In the genomic region with DNA sequence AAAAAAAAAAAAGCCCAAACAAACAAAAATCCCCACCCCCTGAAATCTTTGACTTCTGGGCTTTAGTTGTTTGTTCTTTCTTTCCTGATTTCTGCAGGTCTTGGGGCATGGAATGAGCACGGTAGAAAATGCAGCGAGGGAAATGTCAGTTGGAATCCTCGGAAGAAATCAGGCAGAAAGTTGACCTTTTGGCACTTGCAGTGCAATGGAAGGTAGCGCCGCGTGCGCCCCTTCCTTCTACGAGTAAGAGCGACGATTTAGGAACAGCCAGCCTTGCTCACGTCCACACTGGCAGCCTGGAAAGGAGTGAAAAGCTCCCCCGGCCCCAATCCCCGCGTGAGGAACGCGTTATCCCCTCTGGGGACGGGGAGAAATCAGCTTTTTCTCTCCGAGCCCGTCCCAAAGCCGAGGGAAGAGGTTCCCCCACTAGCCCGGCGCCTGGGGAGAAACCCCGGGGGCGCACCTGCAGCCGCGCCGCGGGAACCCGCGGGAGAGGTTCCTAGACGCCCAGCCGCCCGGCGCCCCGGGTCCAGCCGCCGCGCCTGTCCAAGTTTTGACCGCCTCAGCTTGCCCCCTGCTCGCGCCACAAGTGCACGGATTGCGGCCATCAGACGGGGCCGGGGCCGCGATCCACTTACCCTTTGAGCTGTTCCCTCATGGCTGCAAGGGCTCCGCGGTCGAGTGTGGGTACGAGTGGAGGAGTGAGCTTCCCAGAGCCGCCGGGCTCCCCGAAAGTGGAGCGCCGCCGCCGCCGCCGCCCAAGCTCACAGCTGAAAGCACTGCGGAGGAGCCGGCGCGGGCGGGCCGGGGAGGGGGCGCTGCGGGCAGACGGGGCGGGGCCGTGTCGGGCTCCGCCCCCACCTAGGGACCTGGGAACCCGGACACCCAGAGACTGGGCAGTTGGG, we compare ENCODE assay signal across 8 cellular contexts.
A peak's percentile ranks its signal among the peaks of the same experiment; 100 is the strongest.
DNase-seq lines count a peak whose midpoint lies in the region; ATAC-seq, FAIRE-seq and TF ChIP-seq lines count a peak whose summit lies in the region.

No MANE protein-coding gene starts in this region.

- peak overlapping the region; percentile 30 for H3K4me3 Mint-ChIP-seq in activated CD4-positive, alpha-beta memory T cell treated with anti-CD3 and anti-CD28 coated beads, Interleukin-2, amount 10 ng/mL, durations not matched to agents 7 days and 5 days

- CTCF ChIA-PET in activated CD4-positive, alpha-beta memory T cell treated with anti-CD3 and anti-CD28 coated beads, Interleukin-2, amount 10 ng/mL, durations not matched to agents 7 days and 5 days (lab: Charles Lee): no interaction called here

- peak overlapping the region; percentile 55 for H2BK15ac ChIP-seq in neuronal stem cell (ENCODE audit: low read length)

- H3K4ac ChIP-seq in neuronal stem cell (ENCODE audit: low read length): no peak overlapping the region

- H2BK120ac ChIP-seq in neuronal stem cell (ENCODE audit: low read depth, low read length): no peak overlapping the region

- peaks cover 0 to 6% of the 10 kb centered on the region in 2 donors for H3K4me1 ChIP-seq in neuronal stem cell (ENCODE audit: control insufficient read depth in 2 of 2, insufficient read depth in 1 of 2, low read depth in 1 of 2, low read length in 2 of 2)

- H3K18ac ChIP-seq in neuronal stem cell (ENCODE audit: low read length): peak overlapping the region; percentile 91

- H2BK5ac ChIP-seq in neuronal stem cell (ENCODE audit: low read length): peak overlapping the region; percentile 78

- H3K27ac Mint-ChIP-seq in activated CD4-positive, alpha-beta memory T cell treated with anti-CD3 and anti-CD28 coated beads, Interleukin-2, amount 10 ng/mL, durations not matched to agents 7 days and 5 days: no peak overlapping the region

- no peak overlapping the region for H3K9ac ChIP-seq in neuronal stem cell (ENCODE audit: low read depth, low read length, poor library complexity)

- FAIRE-seq in frontal cortex (lab: Jason Lieb, UNC) (no peak), D721Med (lab: Jason Lieb, UNC) (no peak)

- POLR2A ChIA-PET in activated CD4-positive, alpha-beta memory T cell treated with anti-CD3 and anti-CD28 coated beads, Interleukin-2, amount 10 ng/mL, durations not matched to agents 7 days and 5 days (lab: Charles Lee): no interaction called here

- peaks cover 4% of the 10 kb centered on the region for H3K4me1 Mint-ChIP-seq in activated CD4-positive, alpha-beta memory T cell treated with anti-CD3 and anti-CD28 coated beads, Interleukin-2, amount 10 ng/mL, durations not matched to agents 7 days and 5 days

- TF ChIP-seq CTCF in D721Med (IDR thresholded peaks at IDR 0.05; ENCODE audit: insufficient read depth, missing control alignments): no peak

- H3K4me2 ChIP-seq in neuronal stem cell (ENCODE audit: insufficient read depth, low read length, poor library complexity, severe bottlenecking): peak overlapping the region; percentile 40

- H2AFZ ChIP-seq in neuronal stem cell (ENCODE audit: low read length): peak overlapping the region; percentile 91

- H3K79me1 ChIP-seq in neuronal stem cell (ENCODE audit: low read depth, low read length): no peaks in the 10 kb centered on the region

- no peaks in the 10 kb centered on the region for H3K9me3 Mint-ChIP-seq in activated CD4-positive, alpha-beta memory T cell treated with anti-CD3 and anti-CD28 coated beads, Interleukin-2, amount 10 ng/mL, durations not matched to agents 7 days and 5 days

- H3K27me3 Mint-ChIP-seq in activated CD4-positive, alpha-beta memory T cell treated with anti-CD3 and anti-CD28 coated beads, Interleukin-2, amount 10 ng/mL, durations not matched to agents 7 days and 5 days: peaks cover 24% of the 10 kb centered on the region

- peak; percentile 41 for DNase-seq in ELR (ENCODE audit: low read depth)
- DNase-seq in activated CD4-positive, alpha-beta memory T cell treated with anti-CD3 and anti-CD28 coated beads, Interleukin-2, amount 10 ng/mL, durations not matched to agents 7 days and 5 days: peak; percentile 17
- peak; percentile 36 to 52 for DNase-seq in frontal cortex (ENCODE audit: low spot score in 2 of 2)
- DNase-seq in neuronal stem cell (ENCODE audit: low spot score): peak; percentile 30
- DNase-seq in D721Med (ENCODE audit: insufficient read length, low spot score): no peak
- DNase-seq in NCI-H526 treated with DMSO at 0.1 percent for 48 hours (lab: John Stamatoyannopoulos, UW): no peak

- H3K4me3 ChIP-seq in neuronal stem cell (ENCODE audit: low read length in 2 of 2): peak overlapping the region; percentile 54 to 95

- no peak overlapping the region for H2AK5ac ChIP-seq in neuronal stem cell (ENCODE audit: low read depth, low read length)

- no peaks in the 10 kb centered on the region for H3K27me3 ChIP-seq in neuronal stem cell (ENCODE audit: control insufficient read depth in 3 of 3, insufficient read depth in 3 of 3, low read depth in 1 of 3, low read length in 3 of 3)

- H3K23ac ChIP-seq in neuronal stem cell (ENCODE audit: low read depth, low read length, poor library complexity): no peak overlapping the region

- H3K9me3 ChIP-seq in neuronal stem cell (replicated peaks in 1 of 2; ENCODE audit: control insufficient read depth in 2 of 2, insufficient read depth in 1 of 2, low read depth in 1 of 2, low read length in 2 of 2): no peaks in the 10 kb centered on the region

- no peak overlapping the region for H4K91ac ChIP-seq in neuronal stem cell (ENCODE audit: low read depth, low read length, poor library complexity)

- H3K14ac ChIP-seq in neuronal stem cell (ENCODE audit: low read length): no peak overlapping the region

- no peaks in the 10 kb centered on the region for H3K36me3 ChIP-seq in neuronal stem cell (replicated peaks in 1 of 2; ENCODE audit: control insufficient read depth in 2 of 2, insufficient read depth in 2 of 2, low read length in 2 of 2)

- no CpG with 5 or more reads among the region's 74 CpGs for WGBS in neuronal stem cell (ENCODE audit: extremely low coverage in 2 of 2, insufficient read length in 2 of 2, insufficient replicate concordance in 1 of 2), 2 donors

- H2BK12ac ChIP-seq in neuronal stem cell (ENCODE audit: low read length): no peak overlapping the region

- peak overlapping the region; percentile 78 for H3K27ac ChIP-seq in neuronal stem cell (replicated peaks; ENCODE audit: low read length)

- peak; percentile 96 for ATAC-seq in GM19463 (IDR thresholded peaks at IDR 0.05; ENCODE audit: unreplicated experiment)
- peak; percentile 72 for ATAC-seq in HG03469 (IDR thresholded peaks at IDR 0.05; ENCODE audit: unreplicated experiment)

- H4K8ac ChIP-seq in neuronal stem cell (ENCODE audit: low read depth, low read length): no peak overlapping the region

- no peaks in the 10 kb centered on the region for H3K36me3 Mint-ChIP-seq in activated CD4-positive, alpha-beta memory T cell treated with anti-CD3 and anti-CD28 coated beads, Interleukin-2, amount 10 ng/mL, durations not matched to agents 7 days and 5 days (ENCODE audit: low read depth)

Comparison
In these comparisons a context has a peak if more than half of its experiments do, and no peak if none do; other contexts are left out.
1. DNase-seq: peak in ELR (single experiment), activated CD4-positive, alpha-beta memory T cell treated with anti-CD3 and anti-CD28 coated beads, Interleukin-2, amount 10 ng/mL, durations not matched to agents 7 days and 5 days (single experiment), frontal cortex (2 of 2) and neuronal stem cell (single experiment); none in D721Med (single experiment) and NCI-H526 treated with DMSO at 0.1 percent for 48 hours (single experiment).